Comparison of ENCODE assay signal across 20 cellular contexts in the genomic region with DNA sequence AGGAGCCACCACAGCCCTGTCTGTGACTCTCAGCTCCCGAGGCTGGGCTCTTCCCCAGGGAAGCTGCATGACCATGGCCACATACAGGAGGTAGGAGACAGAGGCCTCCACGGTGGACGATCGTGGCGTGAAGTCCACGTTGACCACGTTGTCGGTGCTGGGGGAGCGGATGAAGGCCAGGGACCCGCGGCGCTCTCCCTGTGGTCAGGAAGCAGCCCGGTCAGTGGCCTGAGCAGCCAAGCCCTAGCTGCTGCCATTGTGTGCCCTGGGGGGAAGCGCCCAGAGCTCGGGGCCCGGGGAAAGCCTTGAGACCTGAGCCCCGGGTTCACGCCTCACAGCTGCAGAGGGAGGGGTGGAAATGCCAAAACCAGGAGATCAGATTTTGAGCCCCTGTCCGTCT. TPM values are rescaled to one million over a fixed set of nuclear protein-coding genes. Genes with fewer than 3 reads are reported as not detected.
DNase-seq lines count a peak whose midpoint lies in the region; ATAC-seq and TF ChIP-seq lines count a peak whose summit lies in the region.
"Had no signal": no experiment of that assay in that cellular context is flagged by ENCODE, and none has a peak within 500 bp of the region (broad histone marks: within the 10 kb centered on the region; RNA-seq: fewer than 3 reads in every experiment).

No MANE protein-coding gene starts in this region.

- H3K27ac Mint-ChIP-seq in nephron progenitor cell, result no peak overlapping the region
- H3K27ac Mint-ChIP-seq in stimulated activated memory B cell treated with anti-CD40 and anti-IgM and Interleukin-4, amounts not matched to agents 10 μg/mL and 1 μg/mL and 100 μg/mL, for 72 hours, result no peak overlapping the region
- H3K27ac Mint-ChIP-seq: CD8-positive, alpha-beta memory T cell; H9 had no signal

- H3K4me1 Mint-ChIP-seq in nephron progenitor cell, result peaks cover 3% of the 10 kb centered on the region
- H3K4me1 Mint-ChIP-seq in stimulated activated memory B cell treated with anti-CD40 and anti-IgM and Interleukin-4, amounts not matched to agents 10 μg/mL and 1 μg/mL and 100 μg/mL, for 72 hours, result peaks cover 33% of the 10 kb centered on the region

- no peaks in the 10 kb centered on the region for H3K9me3 Mint-ChIP-seq in nephron progenitor cell
- H3K9me3 Mint-ChIP-seq in stimulated activated memory B cell treated with anti-CD40 and anti-IgM and Interleukin-4, amounts not matched to agents 10 μg/mL and 1 μg/mL and 100 μg/mL, for 72 hours, result no peaks in the 10 kb centered on the region
- H3K9me3 Mint-ChIP-seq: CD8-positive, alpha-beta memory T cell; H9 had no signal

- no peaks in the 10 kb centered on the region for H3K27me3 ChIP-seq in right cardiac atrium (ENCODE audit: control insufficient read depth, insufficient read depth)

- no peak overlapping the region for H3K4me3 Mint-ChIP-seq in nephron progenitor cell
- peak overlapping the region; percentile 11 for H3K4me3 Mint-ChIP-seq in stimulated activated memory B cell treated with anti-CD40 and anti-IgM and Interleukin-4, amounts not matched to agents 10 μg/mL and 1 μg/mL and 100 μg/mL, for 72 hours
- H3K4me3 Mint-ChIP-seq: CD8-positive, alpha-beta memory T cell had no signal

- H3K9me3 ChIP-seq in right cardiac atrium (ENCODE audit: control insufficient read depth, low read length), result no peaks in the 10 kb centered on the region
- H3K9me3 ChIP-seq: BLaER1 treated with 17β-estradiol and CSF1 and Interleukin-3, amounts not matched to agents 10 nM and 100 nM had no signal

- no peaks in the 10 kb centered on the region for H3K36me3 Mint-ChIP-seq in nephron progenitor cell (ENCODE audit: low read depth)
- peaks cover 46% of the 10 kb centered on the region for H3K36me3 Mint-ChIP-seq in stimulated activated memory B cell treated with anti-CD40 and anti-IgM and Interleukin-4, amounts not matched to agents 10 μg/mL and 1 μg/mL and 100 μg/mL, for 72 hours
- H3K36me3 Mint-ChIP-seq: CD8-positive, alpha-beta memory T cell had no signal

- TF ChIP-seq CTCF in RWPE1 (conservative IDR thresholded peaks at IDR 0.05; ENCODE audit: low read depth), result no peak
- no peak for TF ChIP-seq CTCF in nephron progenitor cell (IDR thresholded peaks at IDR 0.05)

- peaks cover 46% of the 10 kb centered on the region for H3K27me3 Mint-ChIP-seq in nephron progenitor cell (ENCODE audit: low read depth, poor library complexity)
- H3K27me3 Mint-ChIP-seq in stimulated activated memory B cell treated with anti-CD40 and anti-IgM and Interleukin-4, amounts not matched to agents 10 μg/mL and 1 μg/mL and 100 μg/mL, for 72 hours, result peaks cover 87% of the 10 kb centered on the region

- ATAC-seq in right cardiac atrium, result no peak
- no peak for ATAC-seq in left cardiac atrium
- ATAC-seq in stimulated activated memory B cell treated with anti-CD40 and anti-IgM and Interleukin-4, amounts not matched to agents 10 μg/mL and 1 μg/mL and 100 μg/mL, for 72 hours, result no peak
- ATAC-seq in GM19455 (IDR thresholded peaks at IDR 0.05; ENCODE audit: unreplicated experiment), result no peak
- ATAC-seq: GM12878, K562 had no signal

- WGBS in right cardiac atrium, result 68% methylated on average over 19 of the region's 19 CpGs

- intact Hi-C loops in right cardiac atrium (cut with DNase I), result no loop called here
- intact Hi-C loops in left cardiac atrium (cut with DNase I), result no loop called here
- intact Hi-C loops in posterior vena cava (cut with DNase I), result no loop called here

- DNase-seq in right cardiac atrium, result peak; percentile 17 to 48 (median 46)
- no peak for DNase-seq in left cardiac atrium
- DNase-seq in RWPE1 (ENCODE audit: low spot score), result no peak
- peak; percentile 3 for DNase-seq in nephron progenitor cell
- DNase-seq in posterior vena cava (ENCODE audit: low spot score), result no peak
- DNase-seq in kidney glomerular epithelial cell (lab: John Stamatoyannopoulos, UW), result no peak
- DNase-seq: CD8-positive, alpha-beta memory T cell; COR-L47; DMS 273 treated with DMSO at 0.1 percent for 48 hours; DMS53; DND-41; EL; GOT3; H9; IMR-90 had no signal

- POLR2A ChIA-PET in RWPE1 (lab: Yijun Ruan, JAX; ENCODE audit: low non-redundant PET), result no interaction called here

- CTCF ChIA-PET in RWPE1 (lab: Yijun Ruan, JAX), result interaction anchor here (1.8 kb wide), 1 partner anchor 31 kb away, joined by 5 read pairs; no protein-coding TSS in a partner anchor

- H3K4me1 ChIP-seq in right cardiac atrium (ENCODE audit: control insufficient read depth, insufficient read depth, low read length), result peaks cover under 1% of the 10 kb centered on the region

- no peak overlapping the region for H3K4me3 ChIP-seq in right cardiac atrium (ENCODE audit: low read length)
- H3K4me3 ChIP-seq: BLaER1 treated with 17β-estradiol and CSF1 and Interleukin-3, amounts not matched to agents 10 nM and 100 nM; GM12878; K562 had no signal

- no peak overlapping the region for H3K27ac ChIP-seq in right cardiac atrium (ENCODE audit: low read length)
- peak overlapping the region; percentile 5 for H3K27ac ChIP-seq in RWPE1
- H3K27ac ChIP-seq: BLaER1 treated with 17β-estradiol and CSF1 and Interleukin-3, amounts not matched to agents 10 nM and 100 nM had no signal

RNA-seq across cellular contexts. Expression of a gene that starts 34.3 kb away (rescaled TPM):
- total RNA-seq in right cardiac atrium (10 to 100 TPM; 42.4 to 50.2 (median 46.5) TPM), left cardiac atrium (10 to 100 TPM; 41.4 to 42.3 TPM), posterior vena cava (10 to 100 TPM; 52.6 to 54.2 TPM)
- 30.1 TPM for polyA plus RNA-seq in right cardiac atrium

RNA-seq across cellular contexts. Expression of a gene that starts 47.0 kb away (rescaled TPM):
- total RNA-seq in right cardiac atrium (1 to 10 TPM in 2 of 4 donors, under 1 TPM in 2; 0.94 to 1.1 (median 0.99) TPM), left cardiac atrium (under 1 TPM; 0.77 to 0.99 TPM), posterior vena cava (under 1 TPM; 0.69 to 0.71 TPM)
- 1.1 TPM for polyA plus RNA-seq in right cardiac atrium

Comparison
In these comparisons a context has a peak if more than half of its experiments do, and no peak if none do; other contexts are left out.
1. DNase-seq: peak in right cardiac atrium (3 of 3) and nephron progenitor cell (single experiment); none in left cardiac atrium (single experiment), RWPE1 (single experiment), posterior vena cava (single experiment) and kidney glomerular epithelial cell (single experiment).